ENCODE assay signal across 15 cellular contexts in the genomic region with DNA sequence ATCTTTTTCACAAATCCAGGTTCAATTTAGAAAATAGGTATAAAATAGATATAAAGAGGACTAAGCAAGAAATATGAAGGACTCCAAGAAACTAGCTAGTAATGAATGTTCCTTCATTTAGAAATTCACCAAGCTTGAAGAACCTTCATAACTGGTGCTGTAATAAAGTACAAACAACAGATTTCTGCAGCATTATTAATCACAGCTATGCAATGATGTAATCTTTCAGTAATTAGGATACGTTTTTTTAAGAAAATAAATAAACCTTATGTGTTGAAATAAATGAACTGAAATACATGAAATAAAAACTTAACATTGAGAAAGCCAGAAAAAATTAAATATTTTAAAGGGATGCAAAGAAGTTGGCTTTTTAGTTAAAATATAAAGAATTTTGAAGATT.
"Had no signal": no experiment of that assay in that cellular context is flagged by ENCODE, and none has a peak within 500 bp of the region (broad histone marks: within the 10 kb centered on the region; RNA-seq: fewer than 3 reads in every experiment).

No MANE protein-coding gene starts in this region.

- DNase-seq: activated CD4-positive, alpha-beta T cell treated with anti-CD3 and anti-CD28 coated beads, Interleukin-2, amount 10 ng/mL, durations not matched to agents 7 days and 5 days; activated CD4-positive, CD25-positive, alpha-beta regulatory T cell; activated CD8-positive, alpha-beta memory T cell treated with anti-CD3 and anti-CD28 coated beads for 24 hours; activated naive CD8-positive, alpha-beta T cell treated with anti-CD3 and anti-CD28 coated beads, Interleukin-2, amount 10 ng/mL, durations not matched to agents 7 days and 5 days; foreskin melanocyte; heart right ventricle; naive thymus-derived CD4-positive, alpha-beta T cell; posterior cingulate gyrus; stimulated activated naive CD8-positive, alpha-beta T cell treated with anti-CD3 and anti-CD28 coated beads, Interleukin-15, amount 100 ng/mL, for 72 hours; upper lobe of left lung had no signal

- FAIRE-seq: colon had no signal

- H3K27ac ChIP-seq: cardiac muscle cell, neutrophil, upper lobe of left lung had no signal

- H3K36me3 ChIP-seq: neutrophil had no signal

- H3K4me3 ChIP-seq: ascending aorta, cardiac muscle cell, upper lobe of left lung had no signal

- H3K27me3 ChIP-seq: ascending aorta, cardiac muscle cell, heart right ventricle, neutrophil, upper lobe of left lung had no signal

- H3K9me3 ChIP-seq: ascending aorta, heart right ventricle, neutrophil, upper lobe of left lung had no signal

- ATAC-seq: heart right ventricle; left lobe of liver; naive thymus-derived CD4-positive, alpha-beta T cell; stimulated activated naive CD8-positive, alpha-beta T cell treated with anti-CD3 and anti-CD28 coated beads, Interleukin-15, amount 100 ng/mL, for 72 hours had no signal
